10 cellular contexts compared by ENCODE assay signal in genomic region chr1:151624783-151625182, GRCh38.
"Had no signal": no experiment of that assay in that cellular context is flagged by ENCODE, and none has a peak within 500 bp of the region (broad histone marks: within the 10 kb centered on the region; RNA-seq: fewer than 3 reads in every experiment).

No MANE protein-coding gene starts in this region.

- H3K27ac ChIP-seq: GM23248 had no signal

- FAIRE-seq: HTR-8/SVneo, K562 had no signal

- H3K36me3 ChIP-seq: HAP-1 had no signal

- H3K4me1 ChIP-seq: HAP-1 had no signal

- ATAC-seq: HCT116, K562 had no signal

- H3K4me3 ChIP-seq: GM23248, HAP-1, K562 had no signal

- H3K9me3 ChIP-seq: HAP-1 had no signal

- DNase-seq: GM23248, GOT3, H7, HFFc6, IMR-90, KG1 had no signal
